Comparison of ENCODE assay signal across 10 cellular contexts in genomic region chr3:135106445-135106844, GRCh38.
DNase-seq lines count a peak whose midpoint lies in the region; ATAC-seq, FAIRE-seq and TF ChIP-seq lines count a peak whose summit lies in the region.
"Had no signal": no experiment of that assay in that cellular context is flagged by ENCODE, and none has a peak within 500 bp of the region (broad histone marks: within the 10 kb centered on the region; RNA-seq: fewer than 3 reads in every experiment).

No MANE protein-coding gene starts in this region.

- H3K9me3 ChIP-seq in A673 (ENCODE audit: low read depth, low read length, poor library complexity, severe bottlenecking): no peaks in the 10 kb centered on the region

- no TSS peak for BruUV-seq in A673 (replicated peaks; lab: Mats Ljungman, UMichigan)

- no peaks in the 10 kb centered on the region for H3K36me3 Mint-ChIP-seq in naive thymus-derived CD8-positive, alpha-beta T cell

- peak; percentile 28 for DNase-seq in A673 (ENCODE audit: low spot score)
- peak; percentile 8 for DNase-seq in GM19239 (ENCODE audit: insufficient read length, low spot score)
- peak; percentile 38 for DNase-seq in OCI-M1 (lab: John Stamatoyannopoulos, UW)
- DNase-seq in foreskin fibroblast: peak; percentile 6 to 12
- DNase-seq in sciatic nerve (ENCODE audit: low spot score): no peak
- DNase-seq in naive thymus-derived CD8-positive, alpha-beta T cell: no peak
- DNase-seq: activated CD4-positive, alpha-beta memory T cell treated with anti-CD3 and anti-CD28 coated beads, Interleukin-2, amount 10 ng/mL, durations not matched to agents 7 days and 5 days; NCI-H2107 had no signal

- no peaks in the 10 kb centered on the region for H3K4me1 Mint-ChIP-seq in naive thymus-derived CD8-positive, alpha-beta T cell
- H3K4me1 Mint-ChIP-seq: activated CD4-positive, alpha-beta memory T cell treated with anti-CD3 and anti-CD28 coated beads, Interleukin-2, amount 10 ng/mL, durations not matched to agents 7 days and 5 days had no signal

- peaks cover 0 to 17% (median 0%) of the 10 kb centered on the region in 9 donors for H3K9me3 Mint-ChIP-seq in naive thymus-derived CD8-positive, alpha-beta T cell

- intact Hi-C loops in A673 (cut with micrococcal nuclease; ENCODE audit: unreplicated experiment) (no loop called here), sciatic nerve (cut with DNase I) (no loop called here)

- no peaks in the 10 kb centered on the region for H3K36me3 ChIP-seq in A673 (ENCODE audit: insufficient read depth, low read length, poor library complexity, severe bottlenecking)

- ATAC-seq in sciatic nerve (no peak), GM21515 (IDR thresholded peaks at IDR 0.05; ENCODE audit: unreplicated experiment) (no peak), HG02870 (IDR thresholded peaks at IDR 0.05; ENCODE audit: unreplicated experiment) (no peak)
- ATAC-seq in naive thymus-derived CD8-positive, alpha-beta T cell: no peak

- H3K27ac Mint-ChIP-seq in naive thymus-derived CD8-positive, alpha-beta T cell: no peak overlapping the region
- H3K27ac Mint-ChIP-seq: activated CD4-positive, alpha-beta memory T cell treated with anti-CD3 and anti-CD28 coated beads, Interleukin-2, amount 10 ng/mL, durations not matched to agents 7 days and 5 days had no signal

- no peak for FAIRE-seq in GM19239 (lab: Jason Lieb, UNC)

- H3K27ac ChIP-seq in A673 (ENCODE audit: low read depth, low read length, poor library complexity, severe bottlenecking): no peak overlapping the region

- H3K27me3 ChIP-seq in A673 (replicated peaks; ENCODE audit: insufficient read depth, low read depth, low read length, poor library complexity): no peaks in the 10 kb centered on the region

- TF ChIP-seq CTCF in A673 (conservative IDR thresholded peaks at IDR 0.05; ENCODE audit: low read depth, low read length): no peak
- no peak for TF ChIP-seq CTCF in foreskin fibroblast (IDR thresholded peaks at IDR 0.05; ENCODE audit: low read depth, low read length)

- no peaks in the 10 kb centered on the region for H3K4me1 ChIP-seq in A673 (ENCODE audit: insufficient read depth, low read length, poor library complexity, severe bottlenecking)

- CTCF ChIA-PET in A673 (lab: Charles Lee): no interaction called here

- no peak overlapping the region for H3K4me3 Mint-ChIP-seq in naive thymus-derived CD8-positive, alpha-beta T cell
- H3K4me3 Mint-ChIP-seq: activated CD4-positive, alpha-beta memory T cell treated with anti-CD3 and anti-CD28 coated beads, Interleukin-2, amount 10 ng/mL, durations not matched to agents 7 days and 5 days had no signal

- POLR2A ChIA-PET in A673 (lab: Charles Lee; ENCODE audit: low non-redundant PET): no interaction called here
- POLR2A ChIA-PET in naive thymus-derived CD8-positive, alpha-beta T cell (lab: Charles Lee): no interaction called here

- peaks cover 0 to 17% (median 5%) of the 10 kb centered on the region in 5 donors for H3K27me3 Mint-ChIP-seq in naive thymus-derived CD8-positive, alpha-beta T cell
- H3K27me3 Mint-ChIP-seq: activated CD4-positive, alpha-beta memory T cell treated with anti-CD3 and anti-CD28 coated beads, Interleukin-2, amount 10 ng/mL, durations not matched to agents 7 days and 5 days had no signal

- H3K4me3 ChIP-seq in A673 (ENCODE audit: low read depth, low read length, poor library complexity, severe bottlenecking) (no peak overlapping the region), foreskin fibroblast (ENCODE audit: low read depth in 1 of 2, low read length in 2 of 2) (no peak overlapping the region)

Comparison
In these comparisons a context has a peak if more than half of its experiments do, and no peak if none do; other contexts are left out.
1. DNase-seq: peak in A673 (single experiment), GM19239 (single experiment), OCI-M1 (single experiment) and foreskin fibroblast (2 of 2); none in sciatic nerve (single experiment) and naive thymus-derived CD8-positive, alpha-beta T cell (0 of 10).